Comparison of ENCODE assay signal across 7 cellular contexts in genomic region chr2:241702155-241702404, GRCh38. TPM values are rescaled to one million over a fixed set of nuclear protein-coding genes. Genes with fewer than 3 reads are reported as not detected.
DNase-seq lines count a peak whose midpoint lies in the region; ATAC-seq and TF ChIP-seq lines count a peak whose summit lies in the region.

No MANE protein-coding gene starts in this region.

- H3K27me3 ChIP-seq in HAP-1 (ENCODE audit: low read depth) (no peaks in the 10 kb centered on the region), neutrophil (no peaks in the 10 kb centered on the region), tibial nerve (no peaks in the 10 kb centered on the region)

- no peak for TF ChIP-seq POLR2A in tibial nerve (IDR thresholded peaks at IDR 0.05)

- no peak for TF ChIP-seq CTCF in neutrophil (IDR thresholded peaks at IDR 0.05)
- no peak for TF ChIP-seq CTCF in tibial nerve (IDR thresholded peaks at IDR 0.05)

- H3K36me3 ChIP-seq in HAP-1 (replicated peaks) = peaks cover 24% of the 10 kb centered on the region
- H3K36me3 ChIP-seq in neutrophil = peaks cover 7% of the 10 kb centered on the region
- H3K36me3 ChIP-seq in tibial nerve = peaks cover 3 to 29% (median 10%) of the 10 kb centered on the region in 3 donors

- H3K27ac ChIP-seq in neutrophil (peak overlapping the region; percentile 87), tibial nerve (peak overlapping the region; percentile 83 to 98 (median 93))

- no peak for ATAC-seq in GM21529 (IDR thresholded peaks at IDR 0.05; ENCODE audit: unreplicated experiment)

- DNase-seq in HAP-1 (ENCODE audit: low spot score in 2 of 2) (peak in 1 of 2 experiments; percentile 81), T-helper 9 cell (peak; percentile 82), dermis microvascular lymphatic vessel endothelial cell (ENCODE audit: low read depth in 2 of 2) (peak; percentile 51 to 86), tibial nerve (ENCODE audit: low spot score in 2 of 2) (peak in 1 of 2 donors; percentile 59), HT-29 (ENCODE audit: low spot score) (no peak)

- TF ChIP-seq EP300 in tibial nerve (IDR thresholded peaks at IDR 0.05) = no peak

- H3K4me3 ChIP-seq in HAP-1 = peak overlapping the region; percentile 82
- H3K4me3 ChIP-seq in neutrophil (ENCODE audit: low read depth in 1 of 2, low read length in 1 of 2) = peak overlapping the region; percentile 80 to 92
- peak overlapping the region; percentile 74 to 98 (median 85) for H3K4me3 ChIP-seq in tibial nerve

- H3K4me1 ChIP-seq in HAP-1 (peaks cover 14% of the 10 kb centered on the region), neutrophil (ENCODE audit: control insufficient read depth in 1 of 2, insufficient read depth in 1 of 2, low read depth in 1 of 2, low read length in 1 of 2) (peaks cover 16 to 17% of the 10 kb centered on the region in 2 experiments), tibial nerve (peaks cover 0 to 21% (median 14%) of the 10 kb centered on the region in 4 donors)

- in situ Hi-C loops in HAP-1 (cut with MboI; ENCODE audit: low sequenced_read_pairs) = no loop called here

- no CpG with 5 or more reads among the region's 40 CpGs for WGBS in tibial nerve, 2 donors

- H3K9me3 ChIP-seq in HAP-1 (no peaks in the 10 kb centered on the region), neutrophil (no peaks in the 10 kb centered on the region), tibial nerve (peaks cover 0 to 13% (median 0%) of the 10 kb centered on the region in 4 donors)

RNA-seq across cellular contexts. Expression of gene ING5, which starts 0.2 kb away (rescaled TPM):
- total RNA-seq in dermis microvascular lymphatic vessel endothelial cell (16.7 and 27.4 TPM in 2 replicates), tibial nerve (10 to 100 TPM; 33.4 to 73.3 (median 56.2) TPM)
- total RNA-seq in HT-29 (2014; rRNA removed; shearing (Covaris generic)) = 46.4 and 54.7 TPM in 2 replicates

RNA-seq across cellular contexts. Expression of gene DTYMK, which starts 15.5 kb away (rescaled TPM):
- total RNA-seq in dermis microvascular lymphatic vessel endothelial cell (30.0 and 45.7 TPM in 2 replicates), tibial nerve (10 to 100 TPM; 20.5 to 35.4 (median 21.3) TPM)
- 162 and 182 TPM in 2 replicates for total RNA-seq in HT-29 (2014; rRNA removed; shearing (Covaris generic))

RNA-seq across cellular contexts. Expression of gene D2HGDH, which starts 32.4 kb away (rescaled TPM):
- total RNA-seq in dermis microvascular lymphatic vessel endothelial cell (10.9 and 15.0 TPM in 2 replicates), tibial nerve (10 to 100 TPM; 24.7 to 58.8 (median 43.9) TPM)
- 50.3 and 53.7 TPM in 2 replicates for total RNA-seq in HT-29 (2014; rRNA removed; shearing (Covaris generic))
